12 cellular contexts compared by ENCODE assay signal in the genomic region with DNA sequence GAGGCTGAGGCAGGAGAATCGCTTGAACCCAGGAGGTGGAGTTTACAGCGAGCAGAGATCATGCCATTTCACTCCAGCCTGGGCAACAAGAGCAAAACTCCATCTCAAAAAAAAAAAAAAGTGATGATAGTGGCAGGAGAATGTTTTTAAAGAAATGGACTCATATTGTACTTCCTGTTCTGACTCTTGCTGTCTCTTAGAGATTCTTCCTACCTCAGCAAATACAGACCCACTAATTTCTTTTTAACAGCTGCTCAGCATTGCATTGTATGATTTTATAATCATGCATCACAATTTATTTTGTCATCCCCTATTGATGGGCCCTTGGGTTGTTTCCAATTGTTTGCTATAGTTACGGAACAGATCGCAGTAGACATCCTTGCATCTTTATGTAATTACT.
"Had no signal": no experiment of that assay in that cellular context is flagged by ENCODE, and none has a peak within 500 bp of the region (broad histone marks: within the 10 kb centered on the region; RNA-seq: fewer than 3 reads in every experiment).

No MANE protein-coding gene starts in this region.

- H3K4me3 ChIP-seq: lower lobe of right lung, SK-N-MC, thyroid gland had no signal

- H3K27ac ChIP-seq: lower lobe of right lung, parathyroid adenoma, SK-N-MC, thyroid gland had no signal

- H3K4me3 Mint-ChIP-seq: mesothelial cell of epicardium, WTC11 had no signal

- H3K27ac Mint-ChIP-seq: WTC11 had no signal

- ATAC-seq: left cardiac atrium, lower lobe of right lung, WTC11 had no signal

- DNase-seq: central memory CD4-positive, alpha-beta T cell; erythroblast; immature natural killer cell; left cardiac atrium; lower lobe of right lung; stimulated activated CD4-positive, alpha-beta T cell treated with anti-CD3 and anti-CD28 coated beads, Interleukin-15, amount 100 ng/mL, for 24 hours; stimulated activated CD4-positive, alpha-beta T cell treated with anti-CD3 and anti-CD28 coated beads, Interleukin-4, amount 100 ng/mL, for 24 hours; thyroid gland had no signal

- H3K27me3 ChIP-seq: thyroid gland had no signal

- H3K9me3 ChIP-seq: thyroid gland had no signal
